9 cellular contexts compared by ENCODE assay signal in genomic region chr6:96520039-96520850, GRCh38. TPM values are rescaled to one million over a fixed set of nuclear protein-coding genes. Genes with fewer than 3 reads are reported as not detected.
DNase-seq lines count a peak whose midpoint lies in the region; ATAC-seq lines count a peak whose summit lies in the region.
"Had no signal": no experiment of that assay in that cellular context is flagged by ENCODE, and none has a peak within 500 bp of the region (broad histone marks: within the 10 kb centered on the region; RNA-seq: fewer than 3 reads in every experiment).

No MANE protein-coding gene starts in this region.

- H3K4me1 Mint-ChIP-seq in activated CD4-positive, alpha-beta T cell treated with anti-CD3 and anti-CD28 coated beads, Interleukin-2, amount 10 ng/mL, durations not matched to agents 24 days and 14 days, result peaks cover 15% of the 10 kb centered on the region
- H3K4me1 Mint-ChIP-seq in activated CD4-positive, alpha-beta memory T cell treated with anti-CD3 and anti-CD28 coated beads, Interleukin-2, amount 10 ng/mL, durations not matched to agents 7 days and 5 days, result peaks cover 22% of the 10 kb centered on the region
- H3K4me1 Mint-ChIP-seq in stimulated activated naive B cell treated with anti-CD40 and anti-IgM and Interleukin-4, amounts not matched to agents 10 μg/mL and 1 μg/mL and 100 μg/mL, for 72 hours, result peaks cover 7% of the 10 kb centered on the region in 2 donors

- H3K4me3 ChIP-seq in iPS-18a (ENCODE audit: low read length), result peak overlapping the region; percentile 86

- CTCF ChIA-PET in activated CD4-positive, alpha-beta memory T cell treated with anti-CD3 and anti-CD28 coated beads, Interleukin-2, amount 10 ng/mL, durations not matched to agents 7 days and 5 days (lab: Charles Lee), result interaction anchor here (2.6 kb wide), 1 partner anchor 21 kb away, joined by 18 read pairs; no protein-coding TSS in a partner anchor

- peak overlapping the region; percentile 66 for H3K27ac ChIP-seq in iPS-18a (ENCODE audit: low read length)

- intact Hi-C loops in activated CD4-positive, alpha-beta T cell treated with anti-CD3 and anti-CD28 coated beads, Interleukin-2, amount 10 ng/mL, durations not matched to agents 24 days and 14 days (cut with micrococcal nuclease), result loop anchor here (2.0 to 5.0 kb wide), 2 partner anchors 53 to 402 kb away; partner anchors contain the start of gene KLHL32

- ATAC-seq in stimulated activated naive B cell treated with anti-CD40 and anti-IgM and Interleukin-4, amounts not matched to agents 10 μg/mL and 1 μg/mL and 100 μg/mL, for 72 hours (replicated peaks), result no peak
- no peak for ATAC-seq in GM19351 (IDR thresholded peaks at IDR 0.05; ENCODE audit: unreplicated experiment)
- ATAC-seq in GM19397 (IDR thresholded peaks at IDR 0.05; ENCODE audit: unreplicated experiment), result no peak

- peaks cover 4% of the 10 kb centered on the region for H3K36me3 Mint-ChIP-seq in activated CD4-positive, alpha-beta T cell treated with anti-CD3 and anti-CD28 coated beads, Interleukin-2, amount 10 ng/mL, durations not matched to agents 24 days and 14 days (ENCODE audit: low read depth)
- H3K36me3 Mint-ChIP-seq in activated CD4-positive, alpha-beta memory T cell treated with anti-CD3 and anti-CD28 coated beads, Interleukin-2, amount 10 ng/mL, durations not matched to agents 7 days and 5 days (ENCODE audit: low read depth), result peaks cover 15% of the 10 kb centered on the region
- peaks cover 5 to 6% of the 10 kb centered on the region in 2 donors for H3K36me3 Mint-ChIP-seq in stimulated activated naive B cell treated with anti-CD40 and anti-IgM and Interleukin-4, amounts not matched to agents 10 μg/mL and 1 μg/mL and 100 μg/mL, for 72 hours

- no peaks in the 10 kb centered on the region for H3K27me3 Mint-ChIP-seq in activated CD4-positive, alpha-beta T cell treated with anti-CD3 and anti-CD28 coated beads, Interleukin-2, amount 10 ng/mL, durations not matched to agents 24 days and 14 days
- H3K27me3 Mint-ChIP-seq in activated CD4-positive, alpha-beta memory T cell treated with anti-CD3 and anti-CD28 coated beads, Interleukin-2, amount 10 ng/mL, durations not matched to agents 7 days and 5 days, result no peaks in the 10 kb centered on the region
- no peaks in the 10 kb centered on the region for H3K27me3 Mint-ChIP-seq in stimulated activated naive B cell treated with anti-CD40 and anti-IgM and Interleukin-4, amounts not matched to agents 10 μg/mL and 1 μg/mL and 100 μg/mL, for 72 hours

- no peaks in the 10 kb centered on the region for H3K27me3 ChIP-seq in iPS-18a (ENCODE audit: control insufficient read depth, insufficient read depth, low read length)

- peak overlapping the region; percentile 98 for H3K4me3 Mint-ChIP-seq in activated CD4-positive, alpha-beta T cell treated with anti-CD3 and anti-CD28 coated beads, Interleukin-2, amount 10 ng/mL, durations not matched to agents 24 days and 14 days
- H3K4me3 Mint-ChIP-seq in activated CD4-positive, alpha-beta memory T cell treated with anti-CD3 and anti-CD28 coated beads, Interleukin-2, amount 10 ng/mL, durations not matched to agents 7 days and 5 days, result peak overlapping the region; percentile 100
- peak overlapping the region; percentile 57 to 99 for H3K4me3 Mint-ChIP-seq in stimulated activated naive B cell treated with anti-CD40 and anti-IgM and Interleukin-4, amounts not matched to agents 10 μg/mL and 1 μg/mL and 100 μg/mL, for 72 hours

- H3K9me3 Mint-ChIP-seq in activated CD4-positive, alpha-beta T cell treated with anti-CD3 and anti-CD28 coated beads, Interleukin-2, amount 10 ng/mL, durations not matched to agents 24 days and 14 days, result no peaks in the 10 kb centered on the region
- H3K9me3 Mint-ChIP-seq in activated CD4-positive, alpha-beta memory T cell treated with anti-CD3 and anti-CD28 coated beads, Interleukin-2, amount 10 ng/mL, durations not matched to agents 7 days and 5 days, result no peaks in the 10 kb centered on the region
- no peaks in the 10 kb centered on the region for H3K9me3 Mint-ChIP-seq in stimulated activated naive B cell treated with anti-CD40 and anti-IgM and Interleukin-4, amounts not matched to agents 10 μg/mL and 1 μg/mL and 100 μg/mL, for 72 hours

- peak overlapping the region; percentile 92 for H3K9ac ChIP-seq in iPS-18a (ENCODE audit: low read length)

- peaks cover 2% of the 10 kb centered on the region for H3K36me3 ChIP-seq in iPS-18a (ENCODE audit: control insufficient read depth, low read depth, low read length)

- POLR2A ChIA-PET in activated CD4-positive, alpha-beta memory T cell treated with anti-CD3 and anti-CD28 coated beads, Interleukin-2, amount 10 ng/mL, durations not matched to agents 7 days and 5 days (lab: Charles Lee), result interaction anchor here (0.9 to 1.3 kb wide), 2 partner anchors 21 to 54 kb away, joined by 3 to 12 read pairs; no protein-coding TSS in a partner anchor

- H3K27ac Mint-ChIP-seq in activated CD4-positive, alpha-beta T cell treated with anti-CD3 and anti-CD28 coated beads, Interleukin-2, amount 10 ng/mL, durations not matched to agents 24 days and 14 days, result no peak overlapping the region
- peak overlapping the region; percentile 40 for H3K27ac Mint-ChIP-seq in activated CD4-positive, alpha-beta memory T cell treated with anti-CD3 and anti-CD28 coated beads, Interleukin-2, amount 10 ng/mL, durations not matched to agents 7 days and 5 days
- H3K27ac Mint-ChIP-seq in stimulated activated naive B cell treated with anti-CD40 and anti-IgM and Interleukin-4, amounts not matched to agents 10 μg/mL and 1 μg/mL and 100 μg/mL, for 72 hours, result peak overlapping the region; percentile 25

- no peak for DNase-seq in activated CD4-positive, alpha-beta T cell treated with anti-CD3 and anti-CD28 coated beads, Interleukin-2, amount 10 ng/mL, durations not matched to agents 24 days and 14 days
- no peak for DNase-seq in activated CD4-positive, alpha-beta T cell treated with anti-CD3 and anti-CD28 coated beads for 1 hour
- DNase-seq in activated CD4-positive, alpha-beta memory T cell treated with anti-CD3 and anti-CD28 coated beads, Interleukin-2, amount 10 ng/mL, durations not matched to agents 7 days and 5 days, result no peak
- DNase-seq in stimulated activated naive B cell treated with anti-CD40 and anti-IgM and Interleukin-4, amounts not matched to agents 10 μg/mL and 1 μg/mL and 100 μg/mL, for 72 hours, result no peak
- DNase-seq in COR-L47 (lab: John Stamatoyannopoulos, UW), result no peak

- H3K4me1 ChIP-seq in iPS-18a (ENCODE audit: control insufficient read depth, low read depth, low read length), result peaks cover 23% of the 10 kb centered on the region

- H3K9me3 ChIP-seq in iPS-18a (ENCODE audit: control insufficient read depth, low read depth, low read length), result no peaks in the 10 kb centered on the region

RNA-seq across cellular contexts. Expression of gene UFL1, which starts 1.4 kb away (rescaled TPM):
- 25.1 and 26.9 TPM in 2 replicates for total RNA-seq in activated CD4-positive, alpha-beta T cell treated with anti-CD3 and anti-CD28 coated beads, Interleukin-2, amount 10 ng/mL, durations not matched to agents 24 days and 14 days
- total RNA-seq in activated CD4-positive, alpha-beta memory T cell treated with anti-CD3 and anti-CD28 coated beads, Interleukin-2, amount 10 ng/mL, durations not matched to agents 7 days and 5 days, result 10 to 100 TPM; 22.5 to 23.5 TPM

RNA-seq across cellular contexts. Expression of gene FHL5, which starts 42.7 kb away (rescaled TPM):
- not detected in 2 replicates for total RNA-seq in activated CD4-positive, alpha-beta T cell treated with anti-CD3 and anti-CD28 coated beads, Interleukin-2, amount 10 ng/mL, durations not matched to agents 24 days and 14 days
- total RNA-seq in activated CD4-positive, alpha-beta memory T cell treated with anti-CD3 and anti-CD28 coated beads, Interleukin-2, amount 10 ng/mL, durations not matched to agents 7 days and 5 days, result not detected
- total RNA-seq: activated CD8-positive, alpha-beta memory T cell treated with anti-CD3 and anti-CD28 coated beads for 36 hours had no signal
